Comparison of ENCODE assay signal across 19 cellular contexts in the genomic region with DNA sequence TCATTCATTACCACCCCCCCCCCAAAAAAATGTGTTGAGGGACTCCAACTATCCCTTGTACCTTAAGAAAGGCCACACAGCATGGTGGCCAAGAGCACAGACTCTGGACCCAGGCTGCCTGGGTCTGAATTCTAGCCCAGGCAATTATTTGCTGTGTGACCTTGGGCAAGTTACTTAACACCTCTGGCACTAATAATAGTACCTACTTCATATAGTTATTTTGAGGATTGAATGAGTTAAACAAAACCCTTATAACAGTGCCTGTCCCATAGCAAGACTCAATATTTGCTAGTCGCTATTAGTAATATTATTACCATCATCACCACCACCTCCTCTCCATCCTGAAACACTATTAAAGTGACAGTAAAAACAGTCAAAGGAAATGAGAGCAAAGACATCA.
"Had no signal": no experiment of that assay in that cellular context is flagged by ENCODE, and none has a peak within 500 bp of the region (broad histone marks: within the 10 kb centered on the region; RNA-seq: fewer than 3 reads in every experiment).

No MANE protein-coding gene starts in this region.

- H3K27ac ChIP-seq: dorsolateral prefrontal cortex had no signal

- H3K4me3 ChIP-seq: dorsolateral prefrontal cortex, left lung, transverse colon, vagina had no signal

- H3K36me3 ChIP-seq: left lung, transverse colon, vagina had no signal

- H3K9me3 Mint-ChIP-seq: activated T-cell treated with anti-CD3 and anti-CD28 coated beads, Interleukin-2, amount 50 U/mL, for 72 hours; nephron progenitor cell; stimulated activated naive CD8-positive, alpha-beta T cell treated with anti-CD3 and anti-CD28 coated beads, Interleukin-15, Interleukin-2, amounts not matched to agents 100 ng/mL and 50 ng/mL, for 24 hours; T-cell had no signal

- DNase-seq: activated CD4-positive, alpha-beta T cell treated with anti-CD3 and anti-CD28 coated beads, Interleukin-2, amount 50 U/mL, for 1 hour; activated CD4-positive, CD25-positive, alpha-beta regulatory T cell; activated CD8-positive, alpha-beta memory T cell treated with anti-CD3 and anti-CD28 coated beads for 24 hours; activated CD8-positive, alpha-beta memory T cell treated with anti-CD3 and anti-CD28 coated beads, Interleukin-2, amount 50 U/mL, for 48 hours; activated effector memory CD4-positive, alpha-beta T cell treated with anti-CD3 and anti-CD28 coated beads, Interleukin-2, amount 50 U/mL, for 16 hours; activated T-cell treated with anti-CD3 and anti-CD28 coated beads, Interleukin-2, amount 50 U/mL, for 72 hours; dorsolateral prefrontal cortex; head of caudate nucleus; left lung; nephron progenitor cell; occipital lobe; retina; stimulated activated CD4-positive, alpha-beta T cell treated with anti-CD3 and anti-CD28 coated beads, Interleukin-12 subunit alpha, Interleukin-12 subunit beta, amount 100 ng/mL, for 4 hours; stimulated activated CD4-positive, alpha-beta T cell treated with anti-CD3 and anti-CD28 coated beads, Interleukin-1b, Interleukin-23, amount 100 ng/mL, for 48 hours; T-cell; transverse colon had no signal

- H3K27me3 Mint-ChIP-seq: activated naive CD8-positive, alpha-beta T cell; stimulated activated naive CD8-positive, alpha-beta T cell treated with anti-CD3 and anti-CD28 coated beads, Interleukin-15, Interleukin-2, amounts not matched to agents 100 ng/mL and 50 ng/mL, for 24 hours; T-cell had no signal

- ATAC-seq: activated T-cell treated with anti-CD3 and anti-CD28 coated beads, Interleukin-2, amount 50 U/mL, for 72 hours; left lung; T-cell had no signal

- H3K27ac Mint-ChIP-seq: activated naive CD8-positive, alpha-beta T cell; activated T-cell treated with anti-CD3 and anti-CD28 coated beads, Interleukin-2, amount 50 U/mL, for 72 hours; T-cell had no signal

- H3K9me3 ChIP-seq: left lung, transverse colon, vagina had no signal

- H3K4me3 Mint-ChIP-seq: activated naive CD8-positive, alpha-beta T cell; activated T-cell treated with anti-CD3 and anti-CD28 coated beads, Interleukin-2, amount 50 U/mL, for 72 hours; nephron progenitor cell; stimulated activated naive CD8-positive, alpha-beta T cell treated with anti-CD3 and anti-CD28 coated beads, Interleukin-15, Interleukin-2, amounts not matched to agents 100 ng/mL and 50 ng/mL, for 24 hours; T-cell had no signal

- H3K27me3 ChIP-seq: dorsolateral prefrontal cortex, left lung, transverse colon, vagina had no signal

- H3K4me1 Mint-ChIP-seq: T-cell had no signal
